Comparison of ENCODE assay signal across 9 cellular contexts in the genomic region with DNA sequence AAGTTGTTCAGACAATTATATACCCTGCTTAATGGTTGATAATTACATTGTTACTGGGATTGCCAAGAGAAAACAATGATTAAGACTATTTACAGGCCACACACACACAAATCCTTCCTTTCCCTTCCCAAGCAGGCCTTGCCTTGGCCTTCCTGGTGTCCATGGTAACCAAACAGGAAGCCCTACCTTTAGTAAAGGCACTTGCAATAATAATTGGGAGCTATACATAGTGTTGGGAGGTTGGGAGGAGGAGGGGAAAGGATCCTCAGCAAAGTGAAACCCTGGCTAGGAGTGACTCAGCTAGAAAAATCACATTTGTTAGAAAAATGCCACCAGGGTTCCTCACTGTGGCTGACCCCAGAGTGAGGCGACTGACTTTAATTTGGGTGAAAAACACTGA.
DNase-seq lines count a peak whose midpoint lies in the region; ATAC-seq and TF ChIP-seq lines count a peak whose summit lies in the region.
"Had no signal": no experiment of that assay in that cellular context is flagged by ENCODE, and none has a peak within 500 bp of the region (broad histone marks: within the 10 kb centered on the region; RNA-seq: fewer than 3 reads in every experiment).

No MANE protein-coding gene starts in this region.

- H4K91ac ChIP-seq in H9 (ENCODE audit: insufficient read length, low read depth, low read length): peak overlapping the region; percentile 35

- H3T11ph ChIP-seq in H9 (ENCODE audit: low read length): no peak overlapping the region

- no peaks in the 10 kb centered on the region for H3K36me3 ChIP-seq in esophagus squamous epithelium
- no peaks in the 10 kb centered on the region for H3K36me3 ChIP-seq in sigmoid colon
- no peaks in the 10 kb centered on the region for H3K36me3 ChIP-seq in prostate gland

- no peak for TF ChIP-seq CTCF in H9 (conservative IDR thresholded peaks at IDR 0.05)
- TF ChIP-seq CTCF in esophagus squamous epithelium (IDR thresholded peaks at IDR 0.05): no peak
- TF ChIP-seq CTCF in sigmoid colon (IDR thresholded peaks at IDR 0.05): no peak
- TF ChIP-seq CTCF in prostate gland (IDR thresholded peaks at IDR 0.05): no peak

- H3K4me2 ChIP-seq in H9 (ENCODE audit: insufficient read depth, insufficient read length, low read length): no peak overlapping the region

- no peak overlapping the region for H3K23ac ChIP-seq in H9 (ENCODE audit: insufficient read length, low read depth, low read length)

- TF ChIP-seq POLR2A in esophagus squamous epithelium (IDR thresholded peaks at IDR 0.05): no peak
- TF ChIP-seq POLR2A in sigmoid colon (IDR thresholded peaks at IDR 0.05): no peak
- TF ChIP-seq POLR2A in prostate gland (IDR thresholded peaks at IDR 0.05): no peak

- H4K20me1 ChIP-seq in H9 (ENCODE audit: control insufficient read depth, insufficient read depth, insufficient read length): no peaks in the 10 kb centered on the region

- H4K5ac ChIP-seq in H9 (ENCODE audit: insufficient read length, low read depth, low read length): no peak overlapping the region

- H3K4me1 Mint-ChIP-seq in H9: peaks cover 41 to 44% of the 10 kb centered on the region in 2 experiments

- no peaks in the 10 kb centered on the region for H3K9me3 ChIP-seq in H9 (ENCODE audit: control insufficient read depth, low read depth, low read length)
- no peaks in the 10 kb centered on the region for H3K9me3 ChIP-seq in esophagus squamous epithelium
- no peaks in the 10 kb centered on the region for H3K9me3 ChIP-seq in sigmoid colon
- H3K9me3 ChIP-seq in prostate gland: no peaks in the 10 kb centered on the region

- no peaks in the 10 kb centered on the region; the same call in 1 of the 2 replicates for H3K27me3 Mint-ChIP-seq in H9 (ENCODE audit: low read depth)

- peaks cover 9% of the 10 kb centered on the region; the same call in 1 of the 2 replicates for H3K4me1 ChIP-seq in H9 (ENCODE audit: insufficient read depth, low read length)
- peaks cover 3 to 57% (median 21%) of the 10 kb centered on the region in 3 donors for H3K4me1 ChIP-seq in esophagus squamous epithelium
- peaks cover 0 to 71% (median 53%) of the 10 kb centered on the region in 4 donors for H3K4me1 ChIP-seq in sigmoid colon
- no peaks in the 10 kb centered on the region for H3K4me1 ChIP-seq in prostate gland (replicated peaks)

- H2BK15ac ChIP-seq in H9 (ENCODE audit: low read depth, low read length): no peak overlapping the region

- no peaks in the 10 kb centered on the region for H3K9me3 Mint-ChIP-seq in H9
- H3K9me3 Mint-ChIP-seq: dendritic cell treated with granulocyte-macrophage colony-stimulating factor and Interleukin-4, amounts not matched to agents 40 ng/mL and 50 ng/mL, for 4 days had no signal

- H3K18ac ChIP-seq in H9 (ENCODE audit: insufficient read length, low read depth, low read length): no peak overlapping the region

- no peak overlapping the region for H2BK12ac ChIP-seq in H9 (ENCODE audit: insufficient read length, low read depth, low read length)

- TF ChIP-seq EP300 in sigmoid colon (IDR thresholded peaks at IDR 0.05): no peak

- intact Hi-C loops in esophagus squamous epithelium (cut with DNase I): no loop called here
- intact Hi-C loops in sigmoid colon (cut with DNase I): no loop called here
- intact Hi-C loops in prostate gland (cut with DNase I): no loop called here

- H3K27ac ChIP-seq in H9 (ENCODE audit: insufficient read length, low read depth, low read length) (no peak overlapping the region), esophagus squamous epithelium (peak overlapping the region in 3 of 4 donors; percentile 28 to 74 (median 67)), sigmoid colon (peak overlapping the region; percentile 55 to 80 (median 76)), prostate gland (no peak overlapping the region)

- H3K4me3 ChIP-seq in esophagus squamous epithelium (no peak overlapping the region), sigmoid colon (no peak overlapping the region), prostate gland (no peak overlapping the region)

- ATAC-seq in HG03378 (IDR thresholded peaks at IDR 0.05; ENCODE audit: unreplicated experiment) (no peak), GM21515 (IDR thresholded peaks at IDR 0.05; ENCODE audit: unreplicated experiment) (no peak), GM18858 (IDR thresholded peaks at IDR 0.05; ENCODE audit: unreplicated experiment) (no peak)

- no peaks in the 10 kb centered on the region for H3K23me2 ChIP-seq in H9 (ENCODE audit: insufficient read length, low read depth, low read length, poor library complexity, severe bottlenecking)

- H3K27me3 ChIP-seq in H9 (ENCODE audit: insufficient read depth, low read length) (no peaks in the 10 kb centered on the region), esophagus squamous epithelium (peaks cover 0 to 18% (median 0%) of the 10 kb centered on the region in 4 donors), sigmoid colon (no peaks in the 10 kb centered on the region), prostate gland (replicated peaks; ENCODE audit: insufficient read depth) (no peaks in the 10 kb centered on the region)

- H3K14ac ChIP-seq in H9 (ENCODE audit: insufficient read depth, low read length): no peak overlapping the region

- WGBS in H9 (ENCODE audit: extremely low coverage, insufficient read length, low lambda C conversion rate): no CpG with 5 or more reads among the region's 1 CpG
- whole genome bisulfite sequencing in esophagus squamous epithelium, 2 donors: 43 to 47% methylated on average over 1 of the region's 1 CpG
- WGBS in sigmoid colon, 2 donors: 52 to 68% methylated on average over 1 of the region's 1 CpG
- 78% methylated on average over 1 of the region's 1 CpG for WGBS in prostate gland

- H3K9ac ChIP-seq in H9 (ENCODE audit: extremely low read depth, insufficient read length, low read length): no peak overlapping the region

- peak overlapping the region in 2 of 3 experiments; percentile 65 to 75; a peak in 3 of 7 replicates for H3K27ac Mint-ChIP-seq in H9

- DNase-seq in H9 (no peak), NCI-H510A treated with DMSO at 0.1 percent for 48 hours (lab: John Stamatoyannopoulos, UW) (peak; percentile 90), esophagus squamous epithelium (lab: John Stamatoyannopoulos, UW) (no peak), sigmoid colon (no peak), prostate gland (ENCODE audit: low spot score) (no peak)

- no peak overlapping the region for H4K8ac ChIP-seq in H9 (replicated peaks; ENCODE audit: insufficient read length, low read depth, low read length)

- no peak overlapping the region for H3K4me3 Mint-ChIP-seq in H9
- H3K4me3 Mint-ChIP-seq: dendritic cell treated with granulocyte-macrophage colony-stimulating factor and Interleukin-4, amounts not matched to agents 40 ng/mL and 50 ng/mL, for 4 days had no signal

- no peak overlapping the region for H2BK120ac ChIP-seq in H9 (ENCODE audit: low read depth, low read length, poor library complexity, severe bottlenecking)

- no peaks in the 10 kb centered on the region for H3K79me2 ChIP-seq in H9 (ENCODE audit: insufficient read depth, low read length)

- no peak overlapping the region for H2BK20ac ChIP-seq in H9 (ENCODE audit: low read depth, low read length, poor library complexity, severe bottlenecking)

- H3K79me1 ChIP-seq in H9 (ENCODE audit: insufficient read depth, low read depth, low read length, poor library complexity, severe bottlenecking): no peaks in the 10 kb centered on the region

- H2BK5ac ChIP-seq in H9 (ENCODE audit: insufficient read length, low read length): no peak overlapping the region

- no peak overlapping the region for H3K4ac ChIP-seq in H9 (ENCODE audit: low read depth, low read length)

- H3K56ac ChIP-seq in H9 (ENCODE audit: insufficient read length, low read depth, low read length): no peak overlapping the region

- no peak overlapping the region for H2AK5ac ChIP-seq in H9 (ENCODE audit: insufficient read length, low read length)

- H2AFZ ChIP-seq in H9 (ENCODE audit: low read length): no peak overlapping the region

- no peaks in the 10 kb centered on the region for H3K36me3 Mint-ChIP-seq in H9 (ENCODE audit: insufficient read depth in 1 of 3, low read depth in 3 of 3)

Comparison
In these comparisons a context has a peak if more than half of its experiments do, and no peak if none do; other contexts are left out.
1. H3K27ac ChIP-seq: peak in esophagus squamous epithelium (3 of 4) and sigmoid colon (4 of 4); none in H9 (single experiment) and prostate gland (0 of 2).